25 cellular contexts compared by ENCODE assay signal in genomic region chr3:10411598-10412332, GRCh38.
DNase-seq lines count a peak whose midpoint lies in the region; ATAC-seq and TF ChIP-seq lines count a peak whose summit lies in the region.
"Had no signal": no experiment of that assay in that cellular context is flagged by ENCODE, and none has a peak within 500 bp of the region (broad histone marks: within the 10 kb centered on the region; RNA-seq: fewer than 3 reads in every experiment).

No MANE protein-coding gene starts in this region.

- H3K27me3 ChIP-seq in H9 (ENCODE audit: insufficient read depth, low read length), result no peaks in the 10 kb centered on the region; the same call in 1 of the 2 replicates
- H3K27me3 ChIP-seq in sigmoid colon, result peaks cover 0 to 9% (median 0%) of the 10 kb centered on the region in 3 donors
- H3K27me3 ChIP-seq: MG63 had no signal

- H2AFZ ChIP-seq in H9 (ENCODE audit: low read length), result no peak overlapping the region
- H2AFZ ChIP-seq: GM23338 had no signal

- peak overlapping the region; percentile 16; the same call in 1 of the 2 replicates for H3K14ac ChIP-seq in H9 (ENCODE audit: insufficient read depth, low read length)

- H3K4me3 Mint-ChIP-seq in H9 (no peak overlapping the region), neural crest cell (no peak overlapping the region)
- no peak overlapping the region for H3K4me3 Mint-ChIP-seq in stimulated activated memory B cell treated with anti-CD40 and anti-IgM and Interleukin-4, amounts not matched to agents 10 μg/mL and 1 μg/mL and 100 μg/mL, for 72 hours
- H3K4me3 Mint-ChIP-seq: CD8-positive, alpha-beta T cell; GM23338 had no signal

- no peak overlapping the region for H2AK5ac ChIP-seq in H9 (ENCODE audit: insufficient read length, low read length)

- H2BK20ac ChIP-seq in H9 (ENCODE audit: low read depth, low read length, poor library complexity, severe bottlenecking), result no peak overlapping the region

- DNase-seq in H9 (no peak), cerebellum (ENCODE audit: low spot score) (peak; percentile 83), neural crest cell (ENCODE audit: low read depth, low spot score) (no peak), sigmoid colon (no peak), glomerular visceral epithelial cell (ENCODE audit: extremely low spot score) (no peak)
- no peak for DNase-seq in effector CD4-positive, alpha-beta T cell
- DNase-seq: AML-193; Caco-2; CD8-positive, alpha-beta T cell; DMS79; EL; GF-D8; HCEC 1CT; IMR-90; KG1; MG63; NCI-H2029; NCI-H526 treated with DMSO at 0.1 percent for 48 hours; SHP77 had no signal

- H3K27ac ChIP-seq in H9 (ENCODE audit: insufficient read length, low read depth, low read length) (no peak overlapping the region), sigmoid colon (no peak overlapping the region)
- H3K27ac ChIP-seq: A549, C4-2B, RWPE1 had no signal

- H3K79me1 ChIP-seq in H9 (ENCODE audit: insufficient read depth, low read depth, low read length, poor library complexity, severe bottlenecking), result no peaks in the 10 kb centered on the region

- no peaks in the 10 kb centered on the region for H3K79me2 ChIP-seq in H9 (ENCODE audit: insufficient read depth, low read length)

- no peaks in the 10 kb centered on the region for H4K20me1 ChIP-seq in H9 (ENCODE audit: control insufficient read depth, insufficient read depth, insufficient read length)

- peaks cover 0 to 10% of the 10 kb centered on the region in 2 experiments; a peak in 2 of 4 replicates for H3K4me1 Mint-ChIP-seq in H9
- H3K4me1 Mint-ChIP-seq in neural crest cell, result peaks cover 6% of the 10 kb centered on the region
- H3K4me1 Mint-ChIP-seq in stimulated activated memory B cell treated with anti-CD40 and anti-IgM and Interleukin-4, amounts not matched to agents 10 μg/mL and 1 μg/mL and 100 μg/mL, for 72 hours, result peaks cover 7% of the 10 kb centered on the region

- no peak overlapping the region for H2BK120ac ChIP-seq in H9 (ENCODE audit: low read depth, low read length, poor library complexity, severe bottlenecking)

- no peaks in the 10 kb centered on the region; the same call in 1 of the 2 replicates for H3K27me3 Mint-ChIP-seq in H9 (ENCODE audit: low read depth)
- no peaks in the 10 kb centered on the region for H3K27me3 Mint-ChIP-seq in neural crest cell (ENCODE audit: low read depth)
- H3K27me3 Mint-ChIP-seq in stimulated activated memory B cell treated with anti-CD40 and anti-IgM and Interleukin-4, amounts not matched to agents 10 μg/mL and 1 μg/mL and 100 μg/mL, for 72 hours, result no peaks in the 10 kb centered on the region

- H3K9ac ChIP-seq in H9 (ENCODE audit: extremely low read depth, insufficient read length, low read length), result no peak overlapping the region

- no peak for TF ChIP-seq EP300 in sigmoid colon (IDR thresholded peaks at IDR 0.05)

- no peak overlapping the region for H2BK15ac ChIP-seq in H9 (ENCODE audit: low read depth, low read length)

- H3T11ph ChIP-seq in H9 (ENCODE audit: low read length), result no peak overlapping the region

- H4K5ac ChIP-seq in H9 (ENCODE audit: insufficient read length, low read depth, low read length), result no peak overlapping the region

- H4K91ac ChIP-seq in H9 (ENCODE audit: insufficient read length, low read depth, low read length), result no peak overlapping the region

- no peak overlapping the region for H3K18ac ChIP-seq in H9 (ENCODE audit: insufficient read length, low read depth, low read length)

- no peaks in the 10 kb centered on the region for H3K36me3 Mint-ChIP-seq in H9 (ENCODE audit: insufficient read depth in 1 of 3, low read depth in 3 of 3)
- no peaks in the 10 kb centered on the region for H3K36me3 Mint-ChIP-seq in neural crest cell (ENCODE audit: low read depth)
- no peaks in the 10 kb centered on the region for H3K36me3 Mint-ChIP-seq in stimulated activated memory B cell treated with anti-CD40 and anti-IgM and Interleukin-4, amounts not matched to agents 10 μg/mL and 1 μg/mL and 100 μg/mL, for 72 hours
- H3K36me3 Mint-ChIP-seq: CD8-positive, alpha-beta T cell had no signal

- H3K23me2 ChIP-seq in H9 (ENCODE audit: insufficient read length, low read depth, low read length, poor library complexity, severe bottlenecking), result no peaks in the 10 kb centered on the region

- H4K8ac ChIP-seq in H9 (replicated peaks; ENCODE audit: insufficient read length, low read depth, low read length), result no peak overlapping the region

- no peaks in the 10 kb centered on the region for H3K4me1 ChIP-seq in H9 (ENCODE audit: insufficient read depth, low read length)
- no peaks in the 10 kb centered on the region for H3K4me1 ChIP-seq in sigmoid colon
- H3K4me1 ChIP-seq: A549, Caco-2 had no signal

- no peaks in the 10 kb centered on the region for H3K9me3 ChIP-seq in H9 (ENCODE audit: control insufficient read depth, low read depth, low read length)
- no peaks in the 10 kb centered on the region for H3K9me3 ChIP-seq in sigmoid colon
- H3K9me3 ChIP-seq: A549, Caco-2, MG63 had no signal

- no CpG with 5 or more reads among the region's 9 CpGs for WGBS in H9 (ENCODE audit: extremely low coverage, insufficient read length, low lambda C conversion rate)
- 91 to 96% methylated on average over 9 of the region's 9 CpGs for WGBS in sigmoid colon, 2 donors

- intact Hi-C loops in sigmoid colon (cut with DNase I), result no loop called here

- H3K4me3 ChIP-seq in sigmoid colon, result no peak overlapping the region
- H3K4me3 ChIP-seq: A549, GM23338, MG63 had no signal

- no peak for TF ChIP-seq POLR2A in sigmoid colon (IDR thresholded peaks at IDR 0.05)

- H3K4me2 ChIP-seq in H9 (ENCODE audit: insufficient read depth, insufficient read length, low read length), result no peak overlapping the region
- H3K4me2 ChIP-seq: A549, GM23338 had no signal

- H3K27ac Mint-ChIP-seq in H9, result peak overlapping the region in 1 of 3 experiments; percentile 48; a peak in 1 of 7 replicates
- peak overlapping the region; percentile 92 for H3K27ac Mint-ChIP-seq in neural crest cell (ENCODE audit: unreplicated experiment)
- H3K27ac Mint-ChIP-seq in stimulated activated memory B cell treated with anti-CD40 and anti-IgM and Interleukin-4, amounts not matched to agents 10 μg/mL and 1 μg/mL and 100 μg/mL, for 72 hours, result peak overlapping the region; percentile 40
- H3K27ac Mint-ChIP-seq: CD8-positive, alpha-beta T cell had no signal

- no peak for ATAC-seq in stimulated activated memory B cell treated with anti-CD40 and anti-IgM and Interleukin-4, amounts not matched to agents 10 μg/mL and 1 μg/mL and 100 μg/mL, for 72 hours
- ATAC-seq: A549; CD8-positive, alpha-beta T cell; GM23338; Panc1 had no signal

- H3K36me3 ChIP-seq in sigmoid colon, result no peaks in the 10 kb centered on the region
- H3K36me3 ChIP-seq: MG63 had no signal

- H3K9me3 Mint-ChIP-seq in H9 (no peaks in the 10 kb centered on the region), neural crest cell (no peaks in the 10 kb centered on the region)
- no peaks in the 10 kb centered on the region for H3K9me3 Mint-ChIP-seq in stimulated activated memory B cell treated with anti-CD40 and anti-IgM and Interleukin-4, amounts not matched to agents 10 μg/mL and 1 μg/mL and 100 μg/mL, for 72 hours
- H3K9me3 Mint-ChIP-seq: CD8-positive, alpha-beta T cell; GM23338 had no signal

- H3K4ac ChIP-seq in H9 (ENCODE audit: low read depth, low read length), result no peak overlapping the region

- H3K56ac ChIP-seq in H9 (ENCODE audit: insufficient read length, low read depth, low read length), result no peak overlapping the region

- no peak overlapping the region for H3K23ac ChIP-seq in H9 (ENCODE audit: insufficient read length, low read depth, low read length)

- H2BK12ac ChIP-seq in H9 (ENCODE audit: insufficient read length, low read depth, low read length), result no peak overlapping the region

- TF ChIP-seq CTCF in H9 (conservative IDR thresholded peaks at IDR 0.05) (no peak), neural crest cell (conservative IDR thresholded peaks at IDR 0.05) (no peak), sigmoid colon (IDR thresholded peaks at IDR 0.05) (no peak)

- no peak overlapping the region for H2BK5ac ChIP-seq in H9 (ENCODE audit: insufficient read length, low read length)
